ENCODE assay signal across 13 cellular contexts in the genomic region with DNA sequence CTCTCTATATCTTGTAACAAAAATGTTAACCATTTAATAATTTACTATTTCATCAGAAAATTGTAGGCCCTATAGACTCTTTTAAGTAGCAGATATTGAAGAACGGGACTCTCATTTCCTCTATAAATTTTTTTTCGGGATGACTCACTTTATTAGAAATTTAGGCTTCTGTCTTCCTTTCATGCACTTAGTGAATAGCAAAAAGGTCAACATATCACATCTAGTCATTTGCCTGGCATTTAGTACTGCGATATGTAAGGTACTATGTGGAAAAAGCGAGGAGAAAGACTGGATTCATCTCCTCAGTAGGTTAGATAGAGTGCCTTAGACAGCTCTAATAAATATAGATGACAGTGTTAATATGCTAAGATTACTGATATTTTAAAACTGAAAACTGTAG.
DNase-seq lines count a peak whose midpoint lies in the region; ATAC-seq and TF ChIP-seq lines count a peak whose summit lies in the region.
"Had no signal": no experiment of that assay in that cellular context is flagged by ENCODE, and none has a peak within 500 bp of the region (broad histone marks: within the 10 kb centered on the region; RNA-seq: fewer than 3 reads in every experiment).

No MANE protein-coding gene starts in this region.

- H3K27ac ChIP-seq in A673 (ENCODE audit: low read depth, low read length, poor library complexity, severe bottlenecking), result no peak overlapping the region
- H3K27ac ChIP-seq: A549 had no signal

- intact Hi-C loops in A673 (cut with micrococcal nuclease; ENCODE audit: unreplicated experiment), result loop anchor here (10.0 kb wide), 1 partner anchor 723 kb away; no protein-coding TSS in a partner anchor

- H3K36me3 ChIP-seq in A673 (ENCODE audit: insufficient read depth, low read length, poor library complexity, severe bottlenecking) (no peaks in the 10 kb centered on the region), endocrine pancreas (ENCODE audit: control insufficient read depth, insufficient read depth, low read length) (no peaks in the 10 kb centered on the region)

- TF ChIP-seq CTCF in A673 (conservative IDR thresholded peaks at IDR 0.05; ENCODE audit: low read depth, low read length), result no peak

- no peak overlapping the region for H3K9ac ChIP-seq in endocrine pancreas (ENCODE audit: control insufficient read depth, insufficient read depth, low read length)

- no peak for ATAC-seq in GM21737 (IDR thresholded peaks at IDR 0.05; ENCODE audit: unreplicated experiment)
- ATAC-seq: A549; CD8-positive, alpha-beta T cell; HCT116 had no signal

- CTCF ChIA-PET in A673 (lab: Charles Lee), result no interaction called here
- CTCF ChIA-PET in HEK293T (lab: Yijun Ruan, JAX), result no interaction called here

- POLR2A ChIA-PET in A673 (lab: Charles Lee; ENCODE audit: low non-redundant PET) (no interaction called here), HEK293T (lab: Yijun Ruan, JAX) (no interaction called here)

- BruUV-seq in A673 (replicated peaks; lab: Mats Ljungman, UMichigan), result no TSS peak

- H3K4me1 ChIP-seq in A673 (ENCODE audit: insufficient read depth, low read length, poor library complexity, severe bottlenecking) (peaks cover 9% of the 10 kb centered on the region), endocrine pancreas (ENCODE audit: control insufficient read depth, insufficient read depth, low read length) (no peaks in the 10 kb centered on the region)
- H3K4me1 ChIP-seq: A549 had no signal

- no peaks in the 10 kb centered on the region for H3K27me3 ChIP-seq in A673 (replicated peaks; ENCODE audit: insufficient read depth, low read depth, low read length, poor library complexity)
- H3K27me3 ChIP-seq in endocrine pancreas (ENCODE audit: control insufficient read depth, insufficient read depth, low read length), result no peaks in the 10 kb centered on the region

- DNase-seq in A673 (ENCODE audit: low spot score), result peak; percentile 50
- peak; percentile 36 for DNase-seq in ELR (ENCODE audit: low read depth)
- DNase-seq in NCI-H774 (lab: John Stamatoyannopoulos, UW), result peak; percentile 68
- no peak for DNase-seq in HEK293T (ENCODE audit: extremely low spot score)
- DNase-seq in LoVo (ENCODE audit: low spot score), result no peak
- DNase-seq: CD8-positive, alpha-beta T cell; COR-L47; DMS153; DMS79 treated with DMSO at 0.1 percent for 48 hours had no signal

- H3K4me3 ChIP-seq in A673 (ENCODE audit: low read depth, low read length, poor library complexity, severe bottlenecking) (no peak overlapping the region), endocrine pancreas (ENCODE audit: control insufficient read depth, insufficient read depth, low read length) (peak overlapping the region; percentile 24)
- H3K4me3 ChIP-seq: A549 had no signal

- H3K9me3 ChIP-seq in A673 (ENCODE audit: low read depth, low read length, poor library complexity, severe bottlenecking) (peaks cover 10% of the 10 kb centered on the region), endocrine pancreas (ENCODE audit: control insufficient read depth, low read length) (peaks cover 2% of the 10 kb centered on the region)

TF ChIP-seq in HEK293T, 16 proteins besides CTCF, POLR2A, EP300 and RAD21:
- no peak for TF ChIP-seq ARNT (IDR thresholded peaks at IDR 0.05)
- no peak for TF ChIP-seq NFRKB (IDR thresholded peaks at IDR 0.05)
- no peak for TF ChIP-seq SUZ12 (IDR thresholded peaks at IDR 0.05)
- TF ChIP-seq FOXM1 (IDR thresholded peaks at IDR 0.05; ENCODE audit: borderline replicate concordance), result no peak
- no peak for TF ChIP-seq L3MBTL2 (conservative IDR thresholded peaks at IDR 0.05)
- no peak for TF ChIP-seq TARDBP (IDR thresholded peaks at IDR 0.05)
- TF ChIP-seq BHLHE40 (IDR thresholded peaks at IDR 0.05; ENCODE audit: borderline replicate concordance), result no peak
- TF ChIP-seq FOXK2 (IDR thresholded peaks at IDR 0.05), result no peak
- TF ChIP-seq HDGF (IDR thresholded peaks at IDR 0.05; ENCODE audit: borderline replicate concordance), result no peak
- TF ChIP-seq SP1 (IDR thresholded peaks at IDR 0.05), result no peak
- TF ChIP-seq, protein P1, sequence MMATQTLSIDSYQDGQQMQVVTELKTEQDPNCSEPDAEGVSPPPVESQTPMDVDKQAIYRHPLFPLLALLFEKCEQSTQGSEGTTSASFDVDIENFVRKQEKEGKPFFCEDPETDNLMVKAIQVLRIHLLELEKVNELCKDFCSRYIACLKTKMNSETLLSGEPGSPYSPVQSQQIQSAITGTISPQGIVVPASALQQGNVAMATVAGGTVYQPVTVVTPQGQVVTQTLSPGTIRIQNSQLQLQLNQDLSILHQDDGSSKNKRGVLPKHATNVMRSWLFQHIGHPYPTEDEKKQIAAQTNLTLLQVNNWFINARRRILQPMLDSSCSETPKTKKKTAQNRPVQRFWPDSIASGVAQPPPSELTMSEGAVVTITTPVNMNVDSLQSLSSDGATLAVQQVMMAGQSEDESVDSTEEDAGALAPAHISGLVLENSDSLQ (IDR thresholded peaks at IDR 0.05), result no peak
- no peak for TF ChIP-seq LEF1 (IDR thresholded peaks at IDR 0.05; ENCODE audit: borderline replicate concordance)
- TF ChIP-seq FOXA1 (IDR thresholded peaks at IDR 0.05), result no peak
- TF ChIP-seq ZNF384 (IDR thresholded peaks at IDR 0.05), result no peak

Comparison
In these comparisons a context has a peak if more than half of its experiments do, and no peak if none do; other contexts are left out.
1. DNase-seq: peak in A673 (single experiment), ELR (single experiment) and NCI-H774 (single experiment); none in HEK293T (single experiment) and LoVo (single experiment).